ENCODE assay signal across 1 cellular context in genomic region chr6:52152692-52153091, GRCh38.
TF ChIP-seq lines count a peak whose summit lies in the region.

No MANE protein-coding gene starts in this region.

TF ChIP-seq in K562, 482 proteins besides CTCF, POLR2A, EP300 and RAD21 (continued from another document):
- TF ChIP-seq ZBED1 (IDR thresholded peaks at IDR 0.05) (no peak), SMC3 (conservative IDR thresholded peaks at IDR 0.05; ENCODE audit: insufficient read depth, low read depth, low read length) (no peak), MLX (CRISPR knock-in tag; conservative IDR thresholded peaks at IDR 0.05) (no peak), USF2 (CRISPR knock-in tag; IDR thresholded peaks at IDR 0.05) (no peak), NFIC (IDR thresholded peaks at IDR 0.05) (peak; percentile 43; the same call in 1 of the 2 replicates), MYBL2 (IDR thresholded peaks at IDR 0.05; ENCODE audit: low read depth) (no peak), MYBL2 (CRISPR knock-in tag; IDR thresholded peaks at IDR 0.05; ENCODE audit: borderline replicate concordance) (no peak), FOXK1 (CRISPR knock-in tag; IDR thresholded peaks at IDR 0.05; ENCODE audit: borderline replicate concordance) (no peak), HMG20B (CRISPR knock-in tag; IDR thresholded peaks at IDR 0.05) (no peak), ZFPM2 (CRISPR knock-in tag; IDR thresholded peaks at IDR 0.05) (no peak), CREB1 (IDR thresholded peaks at IDR 0.05) (peak; percentile 47; the same call in 1 of the 2 replicates), CREB1 (CRISPR knock-in tag; IDR thresholded peaks at IDR 0.05) (no peak), KLF1 (tag; IDR thresholded peaks at IDR 0.05) (no peak), OTX1 (CRISPR knock-in tag; IDR thresholded peaks at IDR 0.05) (no peak), CREM (IDR thresholded peaks at IDR 0.05; ENCODE audit: low read depth) (peak; percentile 84), CBX5 (IDR thresholded peaks at IDR 0.05; ENCODE audit: borderline replicate concordance, low read depth) (no peak), ZNF133 (CRISPR knock-in tag; IDR thresholded peaks at IDR 0.05) (no peak), MCM2 (IDR thresholded peaks at IDR 0.05; ENCODE audit: low read depth) (no peak), ZHX1 (conservative IDR thresholded peaks at IDR 0.05; ENCODE audit: low read length) (no peak), MCM5 (IDR thresholded peaks at IDR 0.05; ENCODE audit: low read depth) (no peak), ZNF699 (CRISPR knock-in tag; IDR thresholded peaks at IDR 0.05; ENCODE audit: insufficient replicate concordance) (no peak), RFX1 (IDR thresholded peaks at IDR 0.05) (no peak), ETV1 (tag; conservative IDR thresholded peaks at IDR 0.05; ENCODE audit: low read depth) (peak; percentile 51; the same call in 1 of the 2 replicates), PATZ1 (CRISPR knock-in tag; IDR thresholded peaks at IDR 0.05; ENCODE audit: borderline replicate concordance) (no peak), PREB (CRISPR knock-in tag; IDR thresholded peaks at IDR 0.05) (no peak), FUS (optimal IDR thresholded peaks at IDR 0.05; ENCODE audit: low read depth, low read length) (no peak)
